In the genomic region with DNA sequence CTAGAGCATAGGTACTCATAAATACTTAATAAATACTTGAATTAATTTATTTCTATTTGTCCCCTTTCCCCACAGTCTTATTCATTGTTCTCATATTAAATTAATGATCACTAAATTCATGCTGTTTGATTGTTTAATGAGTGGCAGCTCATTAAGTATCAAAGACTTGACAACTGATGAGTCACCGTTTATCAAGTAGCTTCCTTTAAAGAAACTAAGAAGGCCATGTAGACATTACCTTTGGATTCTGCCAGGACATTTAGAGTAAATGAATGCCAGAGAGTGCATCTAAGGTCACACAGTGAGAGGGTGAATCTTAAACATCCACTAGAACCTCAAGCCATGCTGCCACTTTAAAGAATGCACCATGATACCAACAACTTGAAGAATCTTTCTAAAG, we compare ENCODE assay signal across 24 cellular contexts. TPM values are rescaled to one million over a fixed set of nuclear protein-coding genes. Genes with fewer than 3 reads are reported as not detected.
DNase-seq lines count a peak whose midpoint lies in the region; ATAC-seq and TF ChIP-seq lines count a peak whose summit lies in the region.
"Had no signal": no experiment of that assay in that cellular context is flagged by ENCODE, and none has a peak within 500 bp of the region (broad histone marks: within the 10 kb centered on the region; RNA-seq: fewer than 3 reads in every experiment).

No MANE protein-coding gene starts in this region.

- no peaks in the 10 kb centered on the region for H3K27me3 Mint-ChIP-seq in activated CD8-positive, alpha-beta T cell treated with anti-CD3 and anti-CD28 coated beads for 36 hours
- no peaks in the 10 kb centered on the region for H3K27me3 Mint-ChIP-seq in activated CD8-positive, alpha-beta T cell treated with anti-CD3 and anti-CD28 coated beads, Interleukin-2, amount 10 ng/mL, durations not matched to agents 7 days and 5 days (ENCODE audit: low read depth)
- H3K27me3 Mint-ChIP-seq in CD8-positive, alpha-beta T cell (ENCODE audit: low read depth), result no peaks in the 10 kb centered on the region
- H3K27me3 Mint-ChIP-seq in activated naive CD8-positive, alpha-beta T cell treated with anti-CD3 and anti-CD28 coated beads for 36 hours, result no peaks in the 10 kb centered on the region
- no peaks in the 10 kb centered on the region for H3K27me3 Mint-ChIP-seq in natural killer cell (ENCODE audit: low read depth in 2 of 2)
- H3K27me3 Mint-ChIP-seq in WTC11 (ENCODE audit: low read depth), result no peaks in the 10 kb centered on the region
- H3K27me3 Mint-ChIP-seq: IgD-negative memory B cell had no signal

- H3K27me3 ChIP-seq in CD8-positive, alpha-beta T cell (ENCODE audit: insufficient read depth, low read length), result no peaks in the 10 kb centered on the region
- H3K27me3 ChIP-seq: Peyer's patch had no signal

- H3K4me3 ChIP-seq in CD8-positive, alpha-beta T cell (ENCODE audit: low read depth, low read length), result no peak overlapping the region
- H3K4me3 ChIP-seq: Peyer's patch had no signal

- peaks cover 78% of the 10 kb centered on the region for H3K4me1 Mint-ChIP-seq in activated CD8-positive, alpha-beta T cell treated with anti-CD3 and anti-CD28 coated beads for 36 hours (ENCODE audit: low read depth)
- H3K4me1 Mint-ChIP-seq in activated CD8-positive, alpha-beta T cell treated with anti-CD3 and anti-CD28 coated beads, Interleukin-2, amount 10 ng/mL, durations not matched to agents 7 days and 5 days (ENCODE audit: low read depth), result peaks cover 69% of the 10 kb centered on the region
- peaks cover 73% of the 10 kb centered on the region for H3K4me1 Mint-ChIP-seq in CD8-positive, alpha-beta T cell (ENCODE audit: low read depth)
- peaks cover 66% of the 10 kb centered on the region for H3K4me1 Mint-ChIP-seq in activated naive CD8-positive, alpha-beta T cell treated with anti-CD3 and anti-CD28 coated beads for 36 hours
- H3K4me1 Mint-ChIP-seq in natural killer cell (peaks cover 39 to 41% of the 10 kb centered on the region in 2 donors), WTC11 (no peaks in the 10 kb centered on the region)
- H3K4me1 Mint-ChIP-seq: IgD-negative memory B cell had no signal

- H3K36me3 Mint-ChIP-seq in activated CD8-positive, alpha-beta T cell treated with anti-CD3 and anti-CD28 coated beads for 36 hours (ENCODE audit: low read depth), result peaks cover 66% of the 10 kb centered on the region
- H3K36me3 Mint-ChIP-seq in activated CD8-positive, alpha-beta T cell treated with anti-CD3 and anti-CD28 coated beads, Interleukin-2, amount 10 ng/mL, durations not matched to agents 7 days and 5 days (ENCODE audit: low read depth), result peaks cover 82% of the 10 kb centered on the region
- H3K36me3 Mint-ChIP-seq in CD8-positive, alpha-beta T cell, result peaks cover 72% of the 10 kb centered on the region
- peaks cover 60% of the 10 kb centered on the region for H3K36me3 Mint-ChIP-seq in activated naive CD8-positive, alpha-beta T cell treated with anti-CD3 and anti-CD28 coated beads for 36 hours
- H3K36me3 Mint-ChIP-seq in natural killer cell, result peaks cover 7% of the 10 kb centered on the region
- no peaks in the 10 kb centered on the region for H3K36me3 Mint-ChIP-seq in WTC11

- DNase-seq in activated CD8-positive, alpha-beta T cell treated with anti-CD3 and anti-CD28 coated beads for 36 hours, result no peak
- DNase-seq in activated CD8-positive, alpha-beta T cell treated with anti-CD3 and anti-CD28 coated beads, Interleukin-2, amount 10 ng/mL, durations not matched to agents 7 days and 5 days, result no peak
- DNase-seq in CD8-positive, alpha-beta T cell, result no peak
- no peak for DNase-seq in activated naive CD8-positive, alpha-beta T cell treated with anti-CD3 and anti-CD28 coated beads for 36 hours
- DNase-seq in natural killer cell (no peak), NOMO-1 treated with dmso at 0.1 percent for 144 hours (lab: John Stamatoyannopoulos, UW; ENCODE audit: unreplicated experiment) (no peak), WTC11 (ENCODE audit: low spot score) (no peak)
- DNase-seq: Calu3, DMS79, H7, NCI-H1105, NCI-H1694, NCI-H2107, NCI-H2227 treated with DMSO at 0.1 percent for 48 hours, NCI-H524, Peyer's patch had no signal

- no peaks in the 10 kb centered on the region for H3K36me3 ChIP-seq in CD8-positive, alpha-beta T cell (ENCODE audit: insufficient read depth, low read length)
- H3K36me3 ChIP-seq: Peyer's patch had no signal

- no peaks in the 10 kb centered on the region for H3K9me3 Mint-ChIP-seq in activated CD8-positive, alpha-beta T cell treated with anti-CD3 and anti-CD28 coated beads for 36 hours
- no peaks in the 10 kb centered on the region for H3K9me3 Mint-ChIP-seq in activated CD8-positive, alpha-beta T cell treated with anti-CD3 and anti-CD28 coated beads, Interleukin-2, amount 10 ng/mL, durations not matched to agents 7 days and 5 days (ENCODE audit: insufficient read depth)
- H3K9me3 Mint-ChIP-seq in CD8-positive, alpha-beta T cell, result no peaks in the 10 kb centered on the region
- peaks cover 4% of the 10 kb centered on the region for H3K9me3 Mint-ChIP-seq in activated naive CD8-positive, alpha-beta T cell treated with anti-CD3 and anti-CD28 coated beads for 36 hours
- no peaks in the 10 kb centered on the region for H3K9me3 Mint-ChIP-seq in natural killer cell
- no peaks in the 10 kb centered on the region for H3K9me3 Mint-ChIP-seq in WTC11
- H3K9me3 Mint-ChIP-seq: IgD-negative memory B cell had no signal

- no peaks in the 10 kb centered on the region for H3K9me3 ChIP-seq in CD8-positive, alpha-beta T cell (ENCODE audit: low read length)
- H3K9me3 ChIP-seq: Peyer's patch had no signal

- H3K4me1 ChIP-seq in CD8-positive, alpha-beta T cell (ENCODE audit: insufficient read depth, low read length), result peaks cover 32% of the 10 kb centered on the region
- H3K4me1 ChIP-seq: Peyer's patch had no signal

- TF ChIP-seq CTCF in activated CD8-positive, alpha-beta T cell treated with anti-CD3 and anti-CD28 coated beads for 36 hours (IDR thresholded peaks at IDR 0.05), result no peak
- no peak for TF ChIP-seq CTCF in CD8-positive, alpha-beta T cell (IDR thresholded peaks at IDR 0.05)
- no peak for TF ChIP-seq CTCF in natural killer cell (IDR thresholded peaks at IDR 0.05)
- TF ChIP-seq CTCF in WTC11 (IDR thresholded peaks at IDR 0.05), result no peak

- POLR2A ChIA-PET in activated CD8-positive, alpha-beta T cell treated with anti-CD3 and anti-CD28 coated beads for 36 hours (lab: Charles Lee), result interaction anchor here (0.6 kb wide), 1 partner anchor 19 kb away, joined by 4 read pairs; no protein-coding TSS in a partner anchor
- POLR2A ChIA-PET in activated CD8-positive, alpha-beta T cell treated with anti-CD3 and anti-CD28 coated beads, Interleukin-2, amount 10 ng/mL, durations not matched to agents 7 days and 5 days (lab: Charles Lee), result interaction anchor here (1.2 kb wide), 2 partner anchors 23 to 45 kb away, joined by 3 to 5 read pairs; no protein-coding TSS in a partner anchor
- POLR2A ChIA-PET in CD8-positive, alpha-beta T cell (lab: Charles Lee), result interaction anchor here (0.6 kb wide), 1 partner anchor 397 kb away, joined by 6 read pairs; no protein-coding TSS in a partner anchor
- POLR2A ChIA-PET in WTC11 (lab: Charles Lee), result no interaction called here

- no peak overlapping the region for H3K4me3 Mint-ChIP-seq in activated CD8-positive, alpha-beta T cell treated with anti-CD3 and anti-CD28 coated beads for 36 hours
- no peak overlapping the region for H3K4me3 Mint-ChIP-seq in activated CD8-positive, alpha-beta T cell treated with anti-CD3 and anti-CD28 coated beads, Interleukin-2, amount 10 ng/mL, durations not matched to agents 7 days and 5 days
- no peak overlapping the region for H3K4me3 Mint-ChIP-seq in CD8-positive, alpha-beta T cell
- H3K4me3 Mint-ChIP-seq in activated naive CD8-positive, alpha-beta T cell treated with anti-CD3 and anti-CD28 coated beads for 36 hours, result no peak overlapping the region
- no peak overlapping the region for H3K4me3 Mint-ChIP-seq in natural killer cell
- no peak overlapping the region for H3K4me3 Mint-ChIP-seq in WTC11
- H3K4me3 Mint-ChIP-seq: IgD-negative memory B cell had no signal

- CTCF ChIA-PET in activated CD8-positive, alpha-beta T cell treated with anti-CD3 and anti-CD28 coated beads for 36 hours (lab: Charles Lee), result interaction anchor here (1.1 to 2.7 kb wide), 4 partner anchors 23 to 145 kb away, joined by 3 to 9 read pairs (median 4); no protein-coding TSS in a partner anchor
- CTCF ChIA-PET in activated CD8-positive, alpha-beta T cell treated with anti-CD3 and anti-CD28 coated beads, Interleukin-2, amount 10 ng/mL, durations not matched to agents 7 days and 5 days (lab: Charles Lee), result interaction anchor here (1.3 to 1.9 kb wide), 4 partner anchors 20 to 96 kb away, joined by 3 to 4 read pairs (median 4); partner anchors contain the start of gene ZBED2
- CTCF ChIA-PET in CD8-positive, alpha-beta T cell (lab: Charles Lee), result no interaction called here
- CTCF ChIA-PET in WTC11 (lab: Charles Lee), result no interaction called here

- H3K27ac Mint-ChIP-seq in activated CD8-positive, alpha-beta T cell treated with anti-CD3 and anti-CD28 coated beads for 36 hours, result peak overlapping the region; percentile 89
- H3K27ac Mint-ChIP-seq in activated CD8-positive, alpha-beta T cell treated with anti-CD3 and anti-CD28 coated beads, Interleukin-2, amount 10 ng/mL, durations not matched to agents 7 days and 5 days, result no peak overlapping the region
- H3K27ac Mint-ChIP-seq in CD8-positive, alpha-beta T cell, result peak overlapping the region; percentile 65
- peak overlapping the region; percentile 45 for H3K27ac Mint-ChIP-seq in activated naive CD8-positive, alpha-beta T cell treated with anti-CD3 and anti-CD28 coated beads for 36 hours
- H3K27ac Mint-ChIP-seq in natural killer cell (peak overlapping the region; percentile 50 to 74), WTC11 (no peak overlapping the region)
- H3K27ac Mint-ChIP-seq: IgD-negative memory B cell had no signal

- intact Hi-C loops in activated CD8-positive, alpha-beta T cell treated with anti-CD3 and anti-CD28 coated beads for 36 hours (cut with micrococcal nuclease), result no loop called here
- intact Hi-C loops in CD8-positive, alpha-beta T cell (cut with DNase I, micrococcal nuclease), result loop anchor here (10.0 kb wide), 2 partner anchors 94 to 394 kb away; no protein-coding TSS in a partner anchor
- intact Hi-C loops in natural killer cell (cut with micrococcal nuclease), result no loop called here

- ATAC-seq in activated CD8-positive, alpha-beta T cell treated with anti-CD3 and anti-CD28 coated beads for 36 hours, result no peak
- no peak for ATAC-seq in activated CD8-positive, alpha-beta T cell treated with anti-CD3 and anti-CD28 coated beads, Interleukin-2, amount 10 ng/mL, durations not matched to agents 7 days and 5 days
- no peak for ATAC-seq in CD8-positive, alpha-beta T cell
- ATAC-seq in natural killer cell (no peak), WTC11 (no peak), GM18868 (IDR thresholded peaks at IDR 0.05; ENCODE audit: unreplicated experiment) (no peak)
- ATAC-seq: Right ventricle myocardium inferior had no signal

- H3K27ac ChIP-seq in CD8-positive, alpha-beta T cell (ENCODE audit: low read depth, low read length), result no peak overlapping the region
- H3K27ac ChIP-seq: C4-2B, Peyer's patch had no signal

RNA-seq across cellular contexts. Expression of gene ZBED2, which starts 23.9 kb away (rescaled TPM):
- total RNA-seq in activated CD8-positive, alpha-beta T cell treated with anti-CD3 and anti-CD28 coated beads for 36 hours, result 100 to 1,000 TPM; 226 to 235 TPM
- under 1 TPM; 0.68 to 0.74 TPM for total RNA-seq in activated CD8-positive, alpha-beta T cell treated with anti-CD3 and anti-CD28 coated beads, Interleukin-2, amount 10 ng/mL, durations not matched to agents 7 days and 5 days
- total RNA-seq in CD8-positive, alpha-beta T cell, result under 1 TPM; 0.19 to 0.22 TPM
- 100 to 1,000 TPM; 122 to 123 TPM for total RNA-seq in activated naive CD8-positive, alpha-beta T cell treated with anti-CD3 and anti-CD28 coated beads for 36 hours
- total RNA-seq in natural killer cell (under 1 TPM in 1 of 3 donors, not detected in 2; 0.26 TPM), WTC11 (2021) (0.07 to 0.16 TPM (median 0.09 TPM) in 3 replicates)
- total RNA-seq: A673, G401, H7, HT-29, LHCN-M2, Peyer's patch, Right ventricle myocardium inferior had no signal

RNA-seq across cellular contexts. Expression of gene CD96, which starts 29.3 kb away (rescaled TPM):
- total RNA-seq in activated CD8-positive, alpha-beta T cell treated with anti-CD3 and anti-CD28 coated beads for 36 hours, result 100 to 1,000 TPM; 142 to 147 TPM
- total RNA-seq in activated CD8-positive, alpha-beta T cell treated with anti-CD3 and anti-CD28 coated beads, Interleukin-2, amount 10 ng/mL, durations not matched to agents 7 days and 5 days, result 100 to 1,000 TPM; 293 to 303 TPM
- total RNA-seq in CD8-positive, alpha-beta T cell, result 100 to 1,000 TPM; 218 to 219 TPM
- 10 to 100 TPM; 70.3 to 74.8 TPM for total RNA-seq in activated naive CD8-positive, alpha-beta T cell treated with anti-CD3 and anti-CD28 coated beads for 36 hours
- total RNA-seq in natural killer cell (100 to 1,000 TPM; 146 to 191 (median 166) TPM), WTC11 (2021) (0.33 to 0.94 TPM (median 0.50 TPM) in 3 replicates)
- total RNA-seq: A673, Calu3, G401, H7, HT-29 had no signal

Comparison
In these comparisons a context has a peak if more than half of its experiments do, and no peak if none do; other contexts are left out.
1. H3K27ac Mint-ChIP-seq: peak in activated CD8-positive, alpha-beta T cell treated with anti-CD3 and anti-CD28 coated beads for 36 hours (single experiment), CD8-positive, alpha-beta T cell (single experiment), activated naive CD8-positive, alpha-beta T cell treated with anti-CD3 and anti-CD28 coated beads for 36 hours (single experiment) and natural killer cell (2 of 2); none in activated CD8-positive, alpha-beta T cell treated with anti-CD3 and anti-CD28 coated beads, Interleukin-2, amount 10 ng/mL, durations not matched to agents 7 days and 5 days (single experiment) and WTC11 (single experiment).
2. RNA of gene ZBED2, which starts 23.9 kb away (total RNA-seq): 226 to 235 TPM in activated CD8-positive, alpha-beta T cell treated with anti-CD3 and anti-CD28 coated beads for 36 hours and 122 to 123 TPM in activated naive CD8-positive, alpha-beta T cell treated with anti-CD3 and anti-CD28 coated beads for 36 hours; 0.68 to 0.74 TPM in activated CD8-positive, alpha-beta T cell treated with anti-CD3 and anti-CD28 coated beads, Interleukin-2, amount 10 ng/mL, durations not matched to agents 7 days and 5 days, 0.19 to 0.22 TPM in CD8-positive, alpha-beta T cell, 0.26 TPM in natural killer cell and 0.07 to 0.16 TPM in WTC11; every median in the first group is over 10 times any median in the second.
3. RNA of gene CD96, which starts 29.3 kb away (total RNA-seq): 293 to 303 TPM in activated CD8-positive, alpha-beta T cell treated with anti-CD3 and anti-CD28 coated beads, Interleukin-2, amount 10 ng/mL, durations not matched to agents 7 days and 5 days, 218 to 219 TPM in CD8-positive, alpha-beta T cell, 146 to 191 TPM in natural killer cell, 142 to 147 TPM in activated CD8-positive, alpha-beta T cell treated with anti-CD3 and anti-CD28 coated beads for 36 hours and 70.3 to 74.8 TPM in activated naive CD8-positive, alpha-beta T cell treated with anti-CD3 and anti-CD28 coated beads for 36 hours; 0.33 to 0.94 TPM in WTC11; every median in the first group is over 10 times any median in the second.
4. CTCF ChIA-PET loops: an anchor here in activated CD8-positive, alpha-beta T cell treated with anti-CD3 and anti-CD28 coated beads for 36 hours (1.1 to 2.7 kb wide) and activated CD8-positive, alpha-beta T cell treated with anti-CD3 and anti-CD28 coated beads, Interleukin-2, amount 10 ng/mL, durations not matched to agents 7 days and 5 days (1.3 to 1.9 kb wide); none called in CD8-positive, alpha-beta T cell and WTC11.
5. intact Hi-C loops: an anchor here in CD8-positive, alpha-beta T cell (10.0 kb wide); none called in activated CD8-positive, alpha-beta T cell treated with anti-CD3 and anti-CD28 coated beads for 36 hours and natural killer cell.